Comparison of ENCODE assay signal across 19 cellular contexts in the genomic region with DNA sequence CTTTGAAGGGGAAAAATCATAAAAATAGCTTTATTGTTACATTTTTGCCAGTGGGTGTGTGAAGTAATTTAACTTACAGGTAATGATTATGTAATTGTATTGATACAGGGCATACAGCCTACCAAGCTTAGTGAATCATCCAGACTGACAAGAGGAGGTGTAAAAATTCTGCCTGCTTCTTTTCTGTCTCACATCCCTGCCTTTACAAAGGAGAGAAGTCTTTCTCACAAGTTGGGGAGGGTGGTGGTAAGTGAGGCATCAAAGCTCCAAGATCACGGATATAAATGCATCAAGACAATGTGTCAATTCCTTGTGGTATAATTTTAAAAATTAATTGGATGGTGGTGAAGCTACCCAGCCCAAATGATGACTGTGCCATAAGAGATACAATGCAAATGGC. TPM values are rescaled to one million over a fixed set of nuclear protein-coding genes. Genes with fewer than 3 reads are reported as not detected.
DNase-seq lines count a peak whose midpoint lies in the region; ATAC-seq, FAIRE-seq and TF ChIP-seq lines count a peak whose summit lies in the region.
"Had no signal": no experiment of that assay in that cellular context is flagged by ENCODE, and none has a peak within 500 bp of the region (broad histone marks: within the 10 kb centered on the region; RNA-seq: fewer than 3 reads in every experiment).

No MANE protein-coding gene starts in this region.

- H3K27ac ChIP-seq in RWPE2 (ENCODE audit: poor library complexity, severe bottlenecking), result no peak overlapping the region
- H3K27ac ChIP-seq: GM23248, HL-60 had no signal

- no peak for DNase-seq in HTR-8/SVneo (ENCODE audit: insufficient read length, low spot score)
- DNase-seq in NCI-H1417 treated with DMSO at 0.1 percent for 48 hours (lab: John Stamatoyannopoulos, UW), result peak; percentile 8
- DNase-seq in RWPE2 (ENCODE audit: low spot score), result no peak
- peak in 22 of 42 donors; percentile 8 to 78 (median 37) for DNase-seq in head of caudate nucleus
- DNase-seq in BE2C, result no peak
- DNase-seq in activated naive CD4-positive, alpha-beta T cell treated with anti-CD3 and anti-CD28 coated beads, Interleukin-2, amount 50 U/mL, for 72 hours (ENCODE audit: low spot score in 2 of 2), result no peak
- DNase-seq in stimulated activated naive B cell treated with anti-CD40 and anti-IgM and Interleukin-4, amounts not matched to agents 10 μg/mL and 1 μg/mL and 100 μg/mL, for 72 hours, result no peak
- DNase-seq: C1 segment of cervical spinal cord; Caco-2; CD4-positive, CD25-positive, alpha-beta regulatory T cell; GM23248; IMR-90 had no signal

- H3K9me3 Mint-ChIP-seq in activated naive CD4-positive, alpha-beta T cell treated with anti-CD3 and anti-CD28 coated beads, Interleukin-2, amount 50 U/mL, for 72 hours, result no peaks in the 10 kb centered on the region
- H3K9me3 Mint-ChIP-seq in stimulated activated naive B cell treated with anti-CD40 and anti-IgM and Interleukin-4, amounts not matched to agents 10 μg/mL and 1 μg/mL and 100 μg/mL, for 72 hours, result no peaks in the 10 kb centered on the region

- peaks cover 10% of the 10 kb centered on the region for H3K4me1 ChIP-seq in RWPE2 (ENCODE audit: insufficient read depth, poor library complexity, severe bottlenecking)
- no peaks in the 10 kb centered on the region for H3K4me1 ChIP-seq in BE2C
- H3K4me1 ChIP-seq: Caco-2, HAP-1 had no signal

- no peak overlapping the region for H3K27ac Mint-ChIP-seq in activated naive CD4-positive, alpha-beta T cell treated with anti-CD3 and anti-CD28 coated beads, Interleukin-2, amount 50 U/mL, for 72 hours
- no peak overlapping the region for H3K27ac Mint-ChIP-seq in stimulated activated naive B cell treated with anti-CD40 and anti-IgM and Interleukin-4, amounts not matched to agents 10 μg/mL and 1 μg/mL and 100 μg/mL, for 72 hours
- H3K27ac Mint-ChIP-seq: B cell; CD4-positive, CD25-positive, alpha-beta regulatory T cell had no signal

- no peaks in the 10 kb centered on the region for H3K27me3 ChIP-seq in RWPE2 (ENCODE audit: insufficient read depth, poor library complexity, severe bottlenecking)
- H3K27me3 ChIP-seq in BE2C, result no peaks in the 10 kb centered on the region

- ATAC-seq in RWPE2 (ENCODE audit: low read depth), result peak; percentile 29; the same call in 1 of the 3 replicates
- ATAC-seq in activated naive CD4-positive, alpha-beta T cell treated with anti-CD3 and anti-CD28 coated beads, Interleukin-2, amount 50 U/mL, for 72 hours, result no peak
- ATAC-seq in stimulated activated naive B cell treated with anti-CD40 and anti-IgM and Interleukin-4, amounts not matched to agents 10 μg/mL and 1 μg/mL and 100 μg/mL, for 72 hours (replicated peaks), result no peak

- H3K4me1 Mint-ChIP-seq in stimulated activated naive B cell treated with anti-CD40 and anti-IgM and Interleukin-4, amounts not matched to agents 10 μg/mL and 1 μg/mL and 100 μg/mL, for 72 hours, result peaks cover 0 to 5% of the 10 kb centered on the region in 2 donors

- intact Hi-C loops in head of caudate nucleus (cut with DNase I), result no loop called here

- H3K4me3 ChIP-seq in RWPE2 (ENCODE audit: severe bottlenecking), result no peak overlapping the region
- no peak overlapping the region for H3K4me3 ChIP-seq in BE2C (ENCODE audit: low read depth, low read length)
- H3K4me3 ChIP-seq: GM23248, HAP-1 had no signal

- no peaks in the 10 kb centered on the region for H3K27me3 Mint-ChIP-seq in stimulated activated naive B cell treated with anti-CD40 and anti-IgM and Interleukin-4, amounts not matched to agents 10 μg/mL and 1 μg/mL and 100 μg/mL, for 72 hours

- H3K36me3 ChIP-seq in RWPE2 (ENCODE audit: low read depth) (no peaks in the 10 kb centered on the region), BE2C (no peaks in the 10 kb centered on the region)
- H3K36me3 ChIP-seq: HAP-1 had no signal

- peak; percentile 60 for FAIRE-seq in HTR-8/SVneo (lab: Jason Lieb, UNC)
- FAIRE-seq: D721Med, G401.6, GM12891, GM19239 had no signal

- H3K36me3 Mint-ChIP-seq in activated naive CD4-positive, alpha-beta T cell treated with anti-CD3 and anti-CD28 coated beads, Interleukin-2, amount 50 U/mL, for 72 hours, result no peaks in the 10 kb centered on the region
- H3K36me3 Mint-ChIP-seq in stimulated activated naive B cell treated with anti-CD40 and anti-IgM and Interleukin-4, amounts not matched to agents 10 μg/mL and 1 μg/mL and 100 μg/mL, for 72 hours, result no peaks in the 10 kb centered on the region
- H3K36me3 Mint-ChIP-seq: CD4-positive, CD25-positive, alpha-beta regulatory T cell had no signal

- H3K4me3 Mint-ChIP-seq in stimulated activated naive B cell treated with anti-CD40 and anti-IgM and Interleukin-4, amounts not matched to agents 10 μg/mL and 1 μg/mL and 100 μg/mL, for 72 hours, result no peak overlapping the region
- H3K4me3 Mint-ChIP-seq: B cell; CD4-positive, CD25-positive, alpha-beta regulatory T cell had no signal

- H3K9me3 ChIP-seq in RWPE2 (ENCODE audit: severe bottlenecking) (no peaks in the 10 kb centered on the region), BE2C (no peaks in the 10 kb centered on the region)
- H3K9me3 ChIP-seq: Caco-2, HAP-1 had no signal

- TF ChIP-seq CTCF in RWPE2 (IDR thresholded peaks at IDR 0.05; ENCODE audit: poor library complexity, severe bottlenecking) (no peak), BE2C (IDR thresholded peaks at IDR 0.05; ENCODE audit: low read depth, low read length) (no peak)

RNA-seq across cellular contexts. Expression of a gene that starts 39.0 kb away (rescaled TPM):
- 5.8 TPM for polyA plus RNA-seq in BE2C (2012; ENCODE audit: insufficient read depth, insufficient read length, low read depth)
- total RNA-seq in activated naive CD4-positive, alpha-beta T cell treated with anti-CD3 and anti-CD28 coated beads, Interleukin-2, amount 50 U/mL, for 72 hours, result 10 to 100 TPM; 32.0 to 37.7 TPM

Comparison
In these comparisons a context has a peak if more than half of its experiments do, and no peak if none do; other contexts are left out.
1. DNase-seq: peak in NCI-H1417 treated with DMSO at 0.1 percent for 48 hours (single experiment) and head of caudate nucleus (22 of 42); none in HTR-8/SVneo (single experiment), RWPE2 (single experiment), BE2C (single experiment), activated naive CD4-positive, alpha-beta T cell treated with anti-CD3 and anti-CD28 coated beads, Interleukin-2, amount 50 U/mL, for 72 hours (0 of 2) and stimulated activated naive B cell treated with anti-CD40 and anti-IgM and Interleukin-4, amounts not matched to agents 10 μg/mL and 1 μg/mL and 100 μg/mL, for 72 hours (single experiment).